In the genomic region with DNA sequence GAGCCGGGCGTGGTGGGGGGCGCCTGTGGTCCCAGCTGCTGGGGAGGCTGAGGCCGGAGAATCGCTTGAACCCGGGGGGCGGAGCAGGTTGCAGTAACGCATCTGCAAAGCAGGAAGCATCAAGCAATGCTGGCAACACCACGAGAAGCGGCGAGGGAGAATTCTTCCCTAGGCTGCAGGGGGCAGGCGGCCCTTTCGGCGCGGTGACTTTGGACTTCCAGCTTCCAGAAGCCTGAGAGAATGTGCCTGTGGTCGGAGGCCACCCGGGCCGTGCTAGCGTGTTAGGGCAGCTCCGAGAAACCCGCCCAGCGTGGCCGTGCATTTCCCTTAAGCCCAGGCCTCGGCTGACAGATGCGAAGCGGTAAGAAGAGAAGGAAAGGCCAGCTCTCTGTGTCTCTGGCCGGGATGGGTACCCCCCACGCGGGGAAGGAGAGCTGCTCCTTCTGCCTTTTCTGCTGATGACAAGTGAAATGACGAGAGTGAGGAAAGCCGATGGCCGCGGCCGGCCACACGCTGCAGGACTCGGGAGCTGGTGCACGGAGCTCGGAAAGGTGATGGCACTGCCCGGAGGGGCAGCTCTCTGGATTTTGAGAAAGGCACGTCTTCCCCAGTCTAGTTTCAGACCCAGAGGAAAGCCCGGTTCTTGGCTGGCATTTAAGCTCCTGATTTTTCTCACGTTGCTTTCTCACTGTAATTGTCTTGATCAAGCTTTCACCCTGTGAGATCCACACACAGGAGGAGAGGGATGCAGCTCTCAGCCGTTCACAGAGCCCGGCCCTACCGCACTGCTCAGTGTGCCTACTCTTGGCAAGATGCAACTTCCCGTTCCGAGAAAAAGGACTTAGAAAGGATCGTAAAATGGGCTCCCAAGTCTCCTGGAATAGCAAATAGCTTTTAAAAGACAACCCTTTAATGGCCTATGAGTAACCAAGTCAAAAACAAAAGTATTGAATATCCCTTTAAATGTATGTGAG, we compare ENCODE assay signal across 3 cellular contexts.
TF ChIP-seq lines count a peak whose summit lies in the region.

No MANE protein-coding gene starts in this region.

TF ChIP-seq in GM23338, 12 proteins besides CTCF, POLR2A, EP300 and RAD21 (continued from another document and continues in another):
- TF ChIP-seq STAT1 (IDR thresholded peaks at IDR 0.05; ENCODE audit: unreplicated experiment) (no peak), JUNB (IDR thresholded peaks at IDR 0.05; ENCODE audit: unreplicated experiment) (no peak), NANOG (IDR thresholded peaks at IDR 0.05; ENCODE audit: borderline replicate concordance) (no peak), CREB1 (CRISPR knock-in tag; IDR thresholded peaks at IDR 0.05; ENCODE audit: low read depth) (no peak)
- TF ChIP-seq, protein P1, sequence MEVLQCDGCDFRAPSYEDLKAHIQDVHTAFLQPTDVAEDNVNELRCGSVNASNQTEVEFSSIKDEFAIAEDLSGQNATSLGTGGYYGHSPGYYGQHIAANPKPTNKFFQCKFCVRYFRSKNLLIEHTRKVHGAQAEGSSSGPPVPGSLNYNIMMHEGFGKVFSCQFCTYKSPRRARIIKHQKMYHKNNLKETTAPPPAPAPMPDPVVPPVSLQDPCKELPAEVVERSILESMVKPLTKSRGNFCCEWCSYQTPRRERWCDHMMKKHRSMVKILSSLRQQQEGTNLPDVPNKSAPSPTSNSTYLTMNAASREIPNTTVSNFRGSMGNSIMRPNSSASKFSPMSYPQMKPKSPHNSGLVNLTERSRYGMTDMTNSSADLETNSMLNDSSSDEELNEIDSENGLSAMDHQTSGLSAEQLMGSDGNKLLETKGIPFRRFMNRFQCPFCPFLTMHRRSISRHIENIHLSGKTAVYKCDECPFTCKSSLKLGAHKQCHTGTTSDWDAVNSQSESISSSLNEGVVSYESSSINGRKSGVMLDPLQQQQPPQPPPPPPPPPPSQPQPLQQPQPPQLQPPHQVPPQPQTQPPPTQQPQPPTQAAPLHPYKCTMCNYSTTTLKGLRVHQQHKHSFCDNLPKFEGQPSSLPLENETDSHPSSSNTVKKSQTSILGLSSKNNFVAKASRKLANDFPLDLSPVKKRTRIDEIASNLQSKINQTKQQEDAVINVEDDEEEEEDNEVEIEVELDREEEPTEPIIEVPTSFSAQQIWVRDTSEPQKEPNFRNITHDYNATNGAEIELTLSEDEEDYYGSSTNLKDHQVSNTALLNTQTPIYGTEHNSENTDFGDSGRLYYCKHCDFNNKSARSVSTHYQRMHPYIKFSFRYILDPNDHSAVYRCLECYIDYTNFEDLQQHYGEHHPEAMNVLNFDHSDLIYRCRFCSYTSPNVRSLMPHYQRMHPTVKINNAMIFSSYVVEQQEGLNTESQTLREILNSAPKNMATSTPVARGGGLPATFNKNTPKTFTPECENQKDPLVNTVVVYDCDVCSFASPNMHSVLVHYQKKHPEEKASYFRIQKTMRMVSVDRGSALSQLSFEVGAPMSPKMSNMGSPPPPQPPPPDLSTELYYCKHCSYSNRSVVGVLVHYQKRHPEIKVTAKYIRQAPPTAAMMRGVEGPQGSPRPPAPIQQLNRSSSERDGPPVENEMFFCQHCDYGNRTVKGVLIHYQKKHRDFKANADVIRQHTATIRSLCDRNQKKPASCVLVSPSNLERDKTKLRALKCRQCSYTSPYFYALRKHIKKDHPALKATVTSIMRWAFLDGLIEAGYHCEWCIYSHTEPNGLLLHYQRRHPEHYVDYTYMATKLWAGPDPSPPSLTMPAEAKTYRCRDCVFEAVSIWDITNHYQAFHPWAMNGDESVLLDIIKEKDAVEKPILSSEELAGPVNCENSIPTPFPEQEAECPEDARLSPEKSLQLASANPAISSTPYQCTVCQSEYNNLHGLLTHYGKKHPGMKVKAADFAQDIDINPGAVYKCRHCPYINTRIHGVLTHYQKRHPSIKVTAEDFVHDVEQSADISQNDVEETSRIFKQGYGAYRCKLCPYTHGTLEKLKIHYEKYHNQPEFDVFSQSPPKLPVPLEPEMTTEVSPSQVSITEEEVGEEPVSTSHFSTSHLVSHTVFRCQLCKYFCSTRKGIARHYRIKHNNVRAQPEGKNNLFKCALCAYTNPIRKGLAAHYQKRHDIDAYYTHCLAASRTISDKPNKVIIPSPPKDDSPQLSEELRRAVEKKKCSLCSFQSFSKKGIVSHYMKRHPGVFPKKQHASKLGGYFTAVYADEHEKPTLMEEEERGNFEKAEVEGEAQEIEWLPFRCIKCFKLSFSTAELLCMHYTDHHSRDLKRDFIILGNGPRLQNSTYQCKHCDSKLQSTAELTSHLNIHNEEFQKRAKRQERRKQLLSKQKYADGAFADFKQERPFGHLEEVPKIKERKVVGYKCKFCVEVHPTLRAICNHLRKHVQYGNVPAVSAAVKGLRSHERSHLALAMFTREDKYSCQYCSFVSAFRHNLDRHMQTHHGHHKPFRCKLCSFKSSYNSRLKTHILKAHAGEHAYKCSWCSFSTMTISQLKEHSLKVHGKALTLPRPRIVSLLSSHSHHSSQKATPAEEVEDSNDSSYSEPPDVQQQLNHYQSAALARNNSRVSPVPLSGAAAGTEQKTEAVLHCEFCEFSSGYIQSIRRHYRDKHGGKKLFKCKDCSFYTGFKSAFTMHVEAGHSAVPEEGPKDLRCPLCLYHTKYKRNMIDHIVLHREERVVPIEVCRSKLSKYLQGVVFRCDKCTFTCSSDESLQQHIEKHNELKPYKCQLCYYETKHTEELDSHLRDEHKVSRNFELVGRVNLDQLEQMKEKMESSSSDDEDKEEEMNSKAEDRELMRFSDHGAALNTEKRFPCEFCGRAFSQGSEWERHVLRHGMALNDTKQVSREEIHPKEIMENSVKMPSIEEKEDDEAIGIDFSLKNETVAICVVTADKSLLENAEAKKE (CRISPR knock-in tag; IDR thresholded peaks at IDR 0.05), result no peak

TF ChIP-seq in SK-N-SH treated with all-trans-retinoic acid at 6 μM for 48 hours, 23 proteins besides CTCF, POLR2A, EP300 and RAD21 (continued from another document and continues in another):
- no peak for TF ChIP-seq PATZ1 (CRISPR knock-in tag; IDR thresholded peaks at IDR 0.05; ENCODE audit: borderline replicate concordance)
- TF ChIP-seq ARNTL (CRISPR knock-in tag; IDR thresholded peaks at IDR 0.05; ENCODE audit: borderline replicate concordance, low read depth), result no peak
- TF ChIP-seq POU6F1 (CRISPR knock-in tag; IDR thresholded peaks at IDR 0.05; ENCODE audit: borderline replicate concordance, low read depth), result no peak
- no peak for TF ChIP-seq ZNF565 (CRISPR knock-in tag; conservative IDR thresholded peaks at IDR 0.05; ENCODE audit: low read depth)
- TF ChIP-seq ISL1 (CRISPR knock-in tag; IDR thresholded peaks at IDR 0.05), result no peak
- TF ChIP-seq ESRRG (CRISPR knock-in tag; IDR thresholded peaks at IDR 0.05), result no peak
- no peak for TF ChIP-seq TSHZ2 (CRISPR knock-in tag; IDR thresholded peaks at IDR 0.05)

TF ChIP-seq in HepG2, 621 proteins besides CTCF, POLR2A, EP300 and RAD21:
- TF ChIP-seq, protein P2, sequence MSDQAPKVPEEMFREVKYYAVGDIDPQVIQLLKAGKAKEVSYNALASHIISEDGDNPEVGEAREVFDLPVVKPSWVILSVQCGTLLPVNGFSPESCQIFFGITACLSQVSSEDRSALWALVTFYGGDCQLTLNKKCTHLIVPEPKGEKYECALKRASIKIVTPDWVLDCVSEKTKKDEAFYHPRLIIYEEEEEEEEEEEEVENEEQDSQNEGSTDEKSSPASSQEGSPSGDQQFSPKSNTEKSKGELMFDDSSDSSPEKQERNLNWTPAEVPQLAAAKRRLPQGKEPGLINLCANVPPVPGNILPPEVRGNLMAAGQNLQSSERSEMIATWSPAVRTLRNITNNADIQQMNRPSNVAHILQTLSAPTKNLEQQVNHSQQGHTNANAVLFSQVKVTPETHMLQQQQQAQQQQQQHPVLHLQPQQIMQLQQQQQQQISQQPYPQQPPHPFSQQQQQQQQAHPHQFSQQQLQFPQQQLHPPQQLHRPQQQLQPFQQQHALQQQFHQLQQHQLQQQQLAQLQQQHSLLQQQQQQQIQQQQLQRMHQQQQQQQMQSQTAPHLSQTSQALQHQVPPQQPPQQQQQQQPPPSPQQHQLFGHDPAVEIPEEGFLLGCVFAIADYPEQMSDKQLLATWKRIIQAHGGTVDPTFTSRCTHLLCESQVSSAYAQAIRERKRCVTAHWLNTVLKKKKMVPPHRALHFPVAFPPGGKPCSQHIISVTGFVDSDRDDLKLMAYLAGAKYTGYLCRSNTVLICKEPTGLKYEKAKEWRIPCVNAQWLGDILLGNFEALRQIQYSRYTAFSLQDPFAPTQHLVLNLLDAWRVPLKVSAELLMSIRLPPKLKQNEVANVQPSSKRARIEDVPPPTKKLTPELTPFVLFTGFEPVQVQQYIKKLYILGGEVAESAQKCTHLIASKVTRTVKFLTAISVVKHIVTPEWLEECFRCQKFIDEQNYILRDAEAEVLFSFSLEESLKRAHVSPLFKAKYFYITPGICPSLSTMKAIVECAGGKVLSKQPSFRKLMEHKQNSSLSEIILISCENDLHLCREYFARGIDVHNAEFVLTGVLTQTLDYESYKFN (CRISPR knock-in tag; conservative IDR thresholded peaks at IDR 0.05), result no peak
- TF ChIP-seq GATAD1 (CRISPR knock-in tag; IDR thresholded peaks at IDR 0.05), result no peak
- no peak for TF ChIP-seq SYNCRIP (IDR thresholded peaks at IDR 0.05; ENCODE audit: insufficient read depth, low read depth, low read length)
